ENCODE assay signal across 13 cellular contexts in the genomic region with DNA sequence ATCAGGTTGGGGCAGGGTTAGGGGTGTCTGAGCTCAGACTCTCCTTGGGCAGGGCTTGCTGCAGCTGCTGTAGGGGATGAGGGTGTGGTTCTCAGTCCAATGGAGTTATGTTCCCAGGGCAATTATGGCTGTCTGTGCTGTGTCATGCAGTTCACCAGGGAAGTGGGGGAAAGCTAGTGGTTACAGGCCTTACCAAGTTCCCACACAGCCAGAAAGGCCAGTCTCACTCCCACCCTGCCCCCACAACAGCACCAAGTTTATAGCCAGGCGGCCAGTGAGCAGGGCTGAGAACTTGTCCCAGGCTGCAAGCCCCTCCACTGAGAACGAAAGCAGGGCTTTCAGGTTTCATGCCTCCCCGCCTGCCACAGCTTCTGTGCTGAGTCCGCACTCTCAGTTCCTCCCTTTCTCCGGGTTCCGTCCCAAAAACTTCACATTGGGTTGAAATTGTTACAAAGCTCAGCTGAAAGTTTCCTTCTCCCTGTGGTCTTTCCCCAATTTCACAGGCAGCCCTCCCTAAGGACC. TPM values are rescaled to one million over a fixed set of nuclear protein-coding genes. Genes with fewer than 3 reads are reported as not detected.
DNase-seq lines count a peak whose midpoint lies in the region; ATAC-seq, FAIRE-seq and TF ChIP-seq lines count a peak whose summit lies in the region.
"Had no signal": no experiment of that assay in that cellular context is flagged by ENCODE, and none has a peak within 500 bp of the region (broad histone marks: within the 10 kb centered on the region; RNA-seq: fewer than 3 reads in every experiment).

No MANE protein-coding gene starts in this region.

- H3K79me2 ChIP-seq in HepG2 (ENCODE audit: insufficient read depth, low read length): no peaks in the 10 kb centered on the region

- no peak overlapping the region for H3K9ac ChIP-seq in HepG2 (ENCODE audit: insufficient read depth, low read depth, low read length)

- no peak overlapping the region for H3K27ac ChIP-seq in HepG2 (ENCODE audit: extremely low read length, insufficient read depth, low read length)

- CTCF ChIA-PET in HepG2 (lab: Yijun Ruan, JAX; ENCODE audit: low intra/inter-chr PET ratio, low total read pairs): no interaction called here

- H3K27me3 ChIP-seq in HepG2 (ENCODE audit: control insufficient read depth in 1 of 2, insufficient read depth in 2 of 2, low read length in 2 of 2): no peaks in the 10 kb centered on the region

- TF ChIP-seq CTCF in GM12865 (IDR thresholded peaks at IDR 0.05; ENCODE audit: insufficient read depth, low read depth, low read length, missing control alignments) (no peak), HepG2 (CRISPR knock-in tag; IDR thresholded peaks at IDR 0.05) (no peak)

- no peaks in the 10 kb centered on the region for H3K36me3 ChIP-seq in HepG2 (replicated peaks in 1 of 2; ENCODE audit: control insufficient read depth in 1 of 2, insufficient read depth in 2 of 2, low read length in 2 of 2)

- DNase-seq in GM12865 (ENCODE audit: low read depth): peak; percentile 98
- DNase-seq in HepG2 (ENCODE audit: low spot score): no peak
- DNase-seq in DMS 273 (lab: John Stamatoyannopoulos, UW; ENCODE audit: unreplicated experiment): no peak
- DNase-seq in putamen (ENCODE audit: low spot score): no peak
- no peak for DNase-seq in NCI-H2227 (lab: John Stamatoyannopoulos, UW; ENCODE audit: unreplicated experiment)
- DNase-seq in NCI-H1694 treated with DMSO at 0.1 percent for 48 hours (lab: John Stamatoyannopoulos, UW): no peak
- DNase-seq: activated CD8-positive, alpha-beta memory T cell treated with anti-CD3 and anti-CD28 coated beads for 24 hours; CD4-positive, CD25-positive, alpha-beta regulatory T cell; cerebellar nuclear complex; HFFc6; NCI-H510A had no signal

- POLR2A ChIA-PET in HepG2 (lab: Yijun Ruan, JAX): no interaction called here

- in situ Hi-C loops in HepG2 (cut with HindIII; ENCODE audit: extremely low pct_ligation_motif_present, low pct_unique_long_range_greater_than_20kb): no loop called here

- WGBS in HepG2 (ENCODE audit: low lambda C conversion rate): 62% methylated on average over 6 of the region's 6 CpGs

- TF ChIP-seq RAD21 in HepG2 (CRISPR knock-in tag; IDR thresholded peaks at IDR 0.05): no peak

- 0 out of 2 replicates have a peak, but pooled peaks cover 14% of the 10 kb centered on the region for H3K4me1 ChIP-seq in HepG2 (ENCODE audit: insufficient read depth, low read length)

- ATAC-seq in GM21576 (IDR thresholded peaks at IDR 0.05; ENCODE audit: unreplicated experiment): peak; percentile 33
- peak; percentile 89 for ATAC-seq in HG03520 (IDR thresholded peaks at IDR 0.05; ENCODE audit: unreplicated experiment)
- peak; percentile 81 for ATAC-seq in HepG2

- no peak for FAIRE-seq in HepG2 (lab: Jason Lieb, UNC)

- BruUV-seq in HepG2 (replicated peaks; lab: Mats Ljungman, UMichigan): no TSS peak

- no peak for TF ChIP-seq POLR2A in HepG2 (IDR thresholded peaks at IDR 0.05; ENCODE audit: insufficient read depth in 1 of 2, low read depth in 2 of 2, low read length in 2 of 2)

- H3K4me3 ChIP-seq in GM12865 (ENCODE audit: low read depth, low read length) (no peak overlapping the region; the same call in 1 of the 2 replicates), HepG2 (replicated peaks in 1 of 3; ENCODE audit: insufficient read depth in 1 of 3, low read depth in 2 of 3, low read length in 3 of 3) (peak overlapping the region in 1 of 3 experiments; percentile 32; a peak in 1 of 6 replicates)

- no peak for TF ChIP-seq EP300 in HepG2 (IDR thresholded peaks at IDR 0.05; ENCODE audit: low read depth in 2 of 2, low read length in 2 of 2)
- no peak for TF ChIP-seq EP300 in HepG2 (CRISPR knock-in tag; IDR thresholded peaks at IDR 0.05; ENCODE audit: borderline replicate concordance)

- peak overlapping the region; percentile 91 for H2AFZ ChIP-seq in HepG2 (ENCODE audit: low read length)

- peak overlapping the region; percentile 53 for H3K4me2 ChIP-seq in HepG2 (ENCODE audit: low read depth, low read length)

- no peaks in the 10 kb centered on the region for H3K9me3 ChIP-seq in HepG2 (ENCODE audit: low read length)

- intact Hi-C loops in HepG2 (cut with micrococcal nuclease; ENCODE audit: unreplicated experiment): loop anchor here (5.0 kb wide), 1 partner anchor 114 kb away; no protein-coding TSS in a partner anchor

- H4K20me1 ChIP-seq in HepG2 (ENCODE audit: insufficient read depth, low read length): no peaks in the 10 kb centered on the region

TF ChIP-seq in HepG2, 621 proteins besides CTCF, POLR2A, EP300 and RAD21 (continues in another document):
- no peak for TF ChIP-seq PLRG1 (conservative IDR thresholded peaks at IDR 0.05)
- TF ChIP-seq, protein P1, sequence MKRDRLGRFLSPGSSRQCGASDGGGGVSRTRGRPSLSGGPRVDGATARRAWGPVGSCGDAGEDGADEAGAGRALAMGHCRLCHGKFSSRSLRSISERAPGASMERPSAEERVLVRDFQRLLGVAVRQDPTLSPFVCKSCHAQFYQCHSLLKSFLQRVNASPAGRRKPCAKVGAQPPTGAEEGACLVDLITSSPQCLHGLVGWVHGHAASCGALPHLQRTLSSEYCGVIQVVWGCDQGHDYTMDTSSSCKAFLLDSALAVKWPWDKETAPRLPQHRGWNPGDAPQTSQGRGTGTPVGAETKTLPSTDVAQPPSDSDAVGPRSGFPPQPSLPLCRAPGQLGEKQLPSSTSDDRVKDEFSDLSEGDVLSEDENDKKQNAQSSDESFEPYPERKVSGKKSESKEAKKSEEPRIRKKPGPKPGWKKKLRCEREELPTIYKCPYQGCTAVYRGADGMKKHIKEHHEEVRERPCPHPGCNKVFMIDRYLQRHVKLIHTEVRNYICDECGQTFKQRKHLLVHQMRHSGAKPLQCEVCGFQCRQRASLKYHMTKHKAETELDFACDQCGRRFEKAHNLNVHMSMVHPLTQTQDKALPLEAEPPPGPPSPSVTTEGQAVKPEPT (CRISPR knock-in tag; IDR thresholded peaks at IDR 0.05; ENCODE audit: low read depth): no peak
- no peak for TF ChIP-seq NFIC (IDR thresholded peaks at IDR 0.05; ENCODE audit: low read length)
- TF ChIP-seq, protein P2, sequence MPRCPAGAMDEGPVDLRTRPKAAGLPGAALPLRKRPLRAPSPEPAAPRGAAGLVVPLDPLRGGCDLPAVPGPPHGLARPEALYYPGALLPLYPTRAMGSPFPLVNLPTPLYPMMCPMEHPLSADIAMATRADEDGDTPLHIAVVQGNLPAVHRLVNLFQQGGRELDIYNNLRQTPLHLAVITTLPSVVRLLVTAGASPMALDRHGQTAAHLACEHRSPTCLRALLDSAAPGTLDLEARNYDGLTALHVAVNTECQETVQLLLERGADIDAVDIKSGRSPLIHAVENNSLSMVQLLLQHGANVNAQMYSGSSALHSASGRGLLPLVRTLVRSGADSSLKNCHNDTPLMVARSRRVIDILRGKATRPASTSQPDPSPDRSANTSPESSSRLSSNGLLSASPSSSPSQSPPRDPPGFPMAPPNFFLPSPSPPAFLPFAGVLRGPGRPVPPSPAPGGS (CRISPR knock-in tag; IDR thresholded peaks at IDR 0.05): no peak
- peak; percentile 8; the same call in 1 of the 2 replicates for TF ChIP-seq ZMYM4 (CRISPR knock-in tag; IDR thresholded peaks at IDR 0.05)
- TF ChIP-seq KLF13 (CRISPR knock-in tag; IDR thresholded peaks at IDR 0.05): no peak

RNA-seq across cellular contexts. Expression of a gene that starts 19.6 kb away (rescaled TPM):
- total RNA-seq in HepG2 (2016; rRNA removed; fragmentation: Illumina TruSeq; extraction: Trizol): 35.2 and 37.2 TPM in 2 replicates
- 2.2 and 2.9 TPM in 2 replicates for total RNA-seq in HepG2 (2016; cell fraction: cytosol; rRNA removed; fragmentation: Illumina TruSeq; extraction: Trizol; ENCODE audit: low read depth)
- total RNA-seq in HepG2 (2016; cell fraction: insoluble cytoplasmic fraction; rRNA removed; fragmentation: Illumina TruSeq; extraction: Trizol): 33.7 and 40.6 TPM in 2 replicates
- 9.5 and 13.0 TPM in 2 replicates for total RNA-seq in HepG2 (2016; cell fraction: membrane; rRNA removed; fragmentation: Illumina TruSeq; extraction: Trizol)
- 28.1 and 28.5 TPM in 2 replicates for total RNA-seq in HepG2 (2016; cell fraction: nucleus; rRNA removed; fragmentation: Illumina TruSeq; extraction: Trizol)
- 26.2 and 34.2 TPM in 2 replicates for polyA plus RNA-seq in HepG2 (2011; rRNA removed)
- polyA plus RNA-seq in HepG2 (2011; cell fraction: cytosol; rRNA removed): 21.0 TPM in 2 replicates
- 32.7 and 34.4 TPM in 2 replicates for polyA plus RNA-seq in HepG2 (2011; cell fraction: nucleus; rRNA removed)
- polyA plus RNA-seq in HepG2 (2012): 21.5 and 27.2 TPM in 2 replicates
- 2.3 and 2.6 TPM in 2 replicates for polyA plus RNA-seq in HepG2 (2016; cell fraction: cytosol; fragmentation: Illumina TruSeq; extraction: Trizol; ENCODE audit: low read depth)
- 40.6 and 42.2 TPM in 2 replicates for polyA plus RNA-seq in HepG2 (2016; cell fraction: insoluble cytoplasmic fraction; fragmentation: Illumina TruSeq; extraction: Trizol; ENCODE audit: low read depth)
- polyA plus RNA-seq in HepG2 (2016; cell fraction: membrane; fragmentation: Illumina TruSeq; extraction: Trizol; ENCODE audit: low read depth): 8.5 and 8.8 TPM in 2 replicates
- polyA plus RNA-seq in HepG2 (2016; cell fraction: nucleus; fragmentation: Illumina TruSeq; extraction: Trizol; ENCODE audit: insufficient read depth, low read depth): 41.9 and 42.4 TPM in 2 replicates
- polyA minus RNA-seq in HepG2 (2011; rRNA and poly(A)+ RNA removed; ENCODE audit: low replicate concordance): 10.4 and 32.9 TPM in 2 replicates
- 21.0 and 21.9 TPM in 2 replicates for polyA minus RNA-seq in HepG2 (2011; cell fraction: cytosol; rRNA and poly(A)+ RNA removed)
- polyA minus RNA-seq in HepG2 (2011; cell fraction: nucleus; rRNA and poly(A)+ RNA removed): 29.4 and 30.2 TPM in 2 replicates

Comparison
In these comparisons a context has a peak if more than half of its experiments do, and no peak if none do; other contexts are left out.
1. ATAC-seq: peak in every context shown above with its lines; median percentile 89 in HG03520; 81 in HepG2; 33 in GM21576.